ENCODE assay signal across 1 cellular context in the genomic region with DNA sequence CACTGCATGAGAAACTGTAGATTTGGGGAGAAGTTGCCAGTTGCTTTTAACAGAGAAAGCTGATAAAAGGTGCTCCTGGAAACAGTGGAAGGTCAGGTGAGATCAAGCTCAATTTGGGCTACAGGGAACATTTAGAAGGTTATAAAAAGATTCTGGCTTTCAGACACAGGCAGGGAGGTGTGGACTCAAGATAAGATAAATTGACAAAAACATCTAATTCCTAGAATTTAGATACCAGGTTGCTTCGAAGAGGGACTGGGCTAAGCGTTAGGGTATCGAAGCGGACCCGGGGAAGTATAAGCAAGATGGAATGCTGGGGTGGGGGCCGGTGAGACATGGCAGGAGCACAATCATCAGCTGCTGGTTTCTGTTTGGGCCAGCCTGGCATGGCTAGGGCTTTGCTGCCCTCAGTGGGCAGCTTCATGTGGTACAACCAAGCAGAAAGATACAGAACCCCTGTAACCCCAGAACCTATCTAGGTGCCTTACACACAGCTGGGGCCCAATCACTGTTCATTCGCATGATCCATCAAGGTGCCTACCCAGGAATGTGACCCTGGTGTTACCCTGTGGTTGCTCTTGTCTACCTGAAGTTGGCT.
TF ChIP-seq lines count a peak whose summit lies in the region.

No MANE protein-coding gene starts in this region.

TF ChIP-seq in K562, 482 proteins besides CTCF, POLR2A, EP300 and RAD21:
- TF ChIP-seq, protein P1, sequence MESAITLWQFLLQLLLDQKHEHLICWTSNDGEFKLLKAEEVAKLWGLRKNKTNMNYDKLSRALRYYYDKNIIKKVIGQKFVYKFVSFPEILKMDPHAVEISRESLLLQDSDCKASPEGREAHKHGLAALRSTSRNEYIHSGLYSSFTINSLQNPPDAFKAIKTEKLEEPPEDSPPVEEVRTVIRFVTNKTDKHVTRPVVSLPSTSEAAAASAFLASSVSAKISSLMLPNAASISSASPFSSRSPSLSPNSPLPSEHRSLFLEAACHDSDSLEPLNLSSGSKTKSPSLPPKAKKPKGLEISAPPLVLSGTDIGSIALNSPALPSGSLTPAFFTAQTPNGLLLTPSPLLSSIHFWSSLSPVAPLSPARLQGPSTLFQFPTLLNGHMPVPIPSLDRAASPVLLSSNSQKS (CRISPR knock-in tag; IDR thresholded peaks at IDR 0.05): no peak
- TF ChIP-seq STAT5A (IDR thresholded peaks at IDR 0.05; ENCODE audit: borderline replicate concordance, low read length): peak; percentile 50; the same call in 1 of the 2 replicates
- peak; percentile 56 for TF ChIP-seq CBFA2T3 (IDR thresholded peaks at IDR 0.05)
- no peak for TF ChIP-seq ZNF830 (CRISPR knock-in tag; IDR thresholded peaks at IDR 0.05)
- peak in 1 of 2 experiments; percentile 32; a peak in 1 of 4 replicates for TF ChIP-seq TBL1XR1 (IDR thresholded peaks at IDR 0.05; ENCODE audit: low read length in 2 of 2)
- no peak for TF ChIP-seq ZNF780A (CRISPR knock-in tag; IDR thresholded peaks at IDR 0.05)
- no peak for TF ChIP-seq ZKSCAN1 (IDR thresholded peaks at IDR 0.05; ENCODE audit: low read depth, low read length)
- peak; percentile 15; the same call in 1 of the 2 replicates for TF ChIP-seq TAL1 (IDR thresholded peaks at IDR 0.05)
- TF ChIP-seq ARID1B (IDR thresholded peaks at IDR 0.05): peak; percentile 49
- 0 out of 2 replicates have a peak, but pooled peaks have one; percentile 18 for TF ChIP-seq SMARCA4 (IDR thresholded peaks at IDR 0.05)
- TF ChIP-seq TEAD4 (IDR thresholded peaks at IDR 0.05; ENCODE audit: low read length): peak; percentile 64; the same call in 1 of the 2 replicates
- no peak for TF ChIP-seq TEAD4 (CRISPR knock-in tag; IDR thresholded peaks at IDR 0.05; ENCODE audit: borderline replicate concordance)
- TF ChIP-seq FOXK1 (CRISPR knock-in tag; IDR thresholded peaks at IDR 0.05; ENCODE audit: borderline replicate concordance): no peak
